Comparison of ENCODE assay signal across 18 cellular contexts in the genomic region with DNA sequence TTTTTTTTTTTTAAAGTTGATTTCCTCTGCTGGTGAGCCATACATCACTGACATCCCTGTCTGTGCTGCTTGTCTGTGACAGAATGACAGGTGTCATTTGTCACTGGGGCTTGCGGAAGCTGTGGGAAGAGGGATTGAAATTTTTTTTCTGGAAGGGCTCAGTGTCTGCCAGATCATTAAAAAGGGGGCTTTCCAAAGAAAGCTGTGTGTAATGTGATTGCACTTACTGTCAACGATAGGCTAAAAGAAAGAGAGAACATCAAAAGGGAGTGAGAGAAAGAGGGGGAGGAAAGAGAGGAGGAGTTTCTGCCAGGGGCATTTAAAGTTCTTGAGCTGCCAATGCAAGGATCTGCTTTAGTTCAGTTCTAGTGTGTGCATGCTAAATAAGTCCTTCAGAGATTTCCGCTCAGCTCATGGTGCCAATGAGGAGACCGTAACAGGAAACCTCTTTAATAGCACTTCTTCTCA.
A peak's percentile ranks its signal among the peaks of the same experiment; 100 is the strongest.
DNase-seq lines count a peak whose midpoint lies in the region; ATAC-seq, FAIRE-seq and TF ChIP-seq lines count a peak whose summit lies in the region.
"Had no signal": no experiment of that assay in that cellular context is flagged by ENCODE, and none has a peak within 500 bp of the region (broad histone marks: within the 10 kb centered on the region; RNA-seq: fewer than 3 reads in every experiment).

No MANE protein-coding gene starts in this region.

- no peaks in the 10 kb centered on the region for H3K79me2 ChIP-seq in GM12878 (ENCODE audit: control insufficient read depth, insufficient read depth, low read length)

- H3K9me3 Mint-ChIP-seq in activated T-cell treated with anti-CD3 and anti-CD28 coated beads, Interleukin-2, amount 50 U/mL, for 4 hours, result no peaks in the 10 kb centered on the region
- H3K9me3 Mint-ChIP-seq: naive thymus-derived CD8-positive, alpha-beta T cell had no signal

- POLR2A ChIA-PET in GM12878 (lab: Charles Lee), result no interaction called here

- RAD21 ChIA-PET in GM12878 (lab: Charles Lee; ENCODE audit: unreplicated experiment), result interaction anchor here (0.6 kb wide), 1 partner anchor 834 kb away, joined by 3 read pairs; no protein-coding TSS in a partner anchor

- H2AFZ ChIP-seq in GM12878 (ENCODE audit: control insufficient read depth, low read depth, low read length), result no peak overlapping the region

- 54% methylated on average over 4 of the region's 4 CpGs for WGBS in GM12878 (ENCODE audit: insufficient coverage, insufficient replicate concordance, low lambda C conversion rate, missing lambda C conversion rate)

- no TSS peak for BruUV-seq in GM12878 (replicated peaks; lab: Mats Ljungman, UMichigan)

- FAIRE-seq in GM12878 (lab: Jason Lieb, UNC) (no peak), urothelium cell line (lab: Jason Lieb, UNC) (no peak)
- FAIRE-seq: astrocyte had no signal

- no peak for TF ChIP-seq EP300 in GM12878 (IDR thresholded peaks at IDR 0.05; ENCODE audit: borderline replicate concordance in 1 of 2, control insufficient read depth in 1 of 2, low read depth in 2 of 2, low read length in 2 of 2)

- H3K27me3 Mint-ChIP-seq in activated T-cell treated with anti-CD3 and anti-CD28 coated beads, Interleukin-2, amount 50 U/mL, for 4 hours (ENCODE audit: low read depth), result peaks cover 5% of the 10 kb centered on the region

- peaks cover 5% of the 10 kb centered on the region for H3K36me3 Mint-ChIP-seq in activated T-cell treated with anti-CD3 and anti-CD28 coated beads, Interleukin-2, amount 50 U/mL, for 4 hours (ENCODE audit: insufficient read depth)
- H3K36me3 Mint-ChIP-seq: activated CD8-positive, alpha-beta memory T cell treated with anti-CD3 and anti-CD28 coated beads, Interleukin-2, amount 10 ng/mL, durations not matched to agents 7 days and 5 days; naive thymus-derived CD8-positive, alpha-beta T cell had no signal

- H3K36me3 ChIP-seq in GM12878 (ENCODE audit: control insufficient read depth in 2 of 2, insufficient read depth in 2 of 2, low read length in 1 of 2) (no peaks in the 10 kb centered on the region), SJCRH30 (no peaks in the 10 kb centered on the region)
- H3K36me3 ChIP-seq: right atrium auricular region had no signal

- H3K27me3 ChIP-seq in GM12878 (replicated peaks in 1 of 2; ENCODE audit: control insufficient read depth in 2 of 2, insufficient read depth in 2 of 2, low read length in 1 of 2) (no peaks in the 10 kb centered on the region), SJCRH30 (0 out of 2 replicates have a peak, but pooled peaks cover 7% of the 10 kb centered on the region)
- H3K27me3 ChIP-seq: right atrium auricular region had no signal

- H3K4me3 ChIP-seq in GM12878 (no peak overlapping the region), SJCRH30 (no peak overlapping the region)
- H3K4me3 ChIP-seq: right atrium auricular region had no signal

- intact Hi-C loops in GM12878 (cut with micrococcal nuclease; ENCODE audit: unreplicated experiment), result loop anchor here (5.0 kb wide), 1 partner anchor 177 kb away; the partner anchor contains the start of gene TSHZ2
- intact Hi-C loops in sciatic nerve (cut with DNase I), result no loop called here

- H3K27ac ChIP-seq in GM12878 (ENCODE audit: control insufficient read depth, insufficient read depth) (no peak overlapping the region), SJCRH30 (no peak overlapping the region)
- H3K27ac ChIP-seq: HL-60, right atrium auricular region had no signal

- SMC1A ChIA-PET in GM12878 (lab: Charles Lee; ENCODE audit: uncharacterized antibody, unreplicated experiment), result interaction anchor here (0.9 to 1.1 kb wide), 2 partner anchors 190 to 791 kb away, joined by 3 to 4 read pairs; no protein-coding TSS in a partner anchor

- H3K4me1 Mint-ChIP-seq in activated T-cell treated with anti-CD3 and anti-CD28 coated beads, Interleukin-2, amount 50 U/mL, for 4 hours (ENCODE audit: low read depth), result peaks cover 54% of the 10 kb centered on the region

- H3K4me3 Mint-ChIP-seq in activated T-cell treated with anti-CD3 and anti-CD28 coated beads, Interleukin-2, amount 50 U/mL, for 4 hours, result peak overlapping the region; percentile 24
- H3K4me3 Mint-ChIP-seq: activated CD8-positive, alpha-beta memory T cell treated with anti-CD3 and anti-CD28 coated beads, Interleukin-2, amount 10 ng/mL, durations not matched to agents 7 days and 5 days had no signal

- no peak overlapping the region for H3K9ac ChIP-seq in GM12878 (ENCODE audit: control insufficient read depth, insufficient read depth, low read length)

- TF ChIP-seq POLR2A in GM12878 (IDR thresholded peaks at IDR 0.05; ENCODE audit: low read depth, low read length), result no peak

- CTCF ChIA-PET in GM12878 (lab: Yijun Ruan, JAX), result interaction anchor here (0.7 to 1.0 kb wide), 2 partner anchors 358 to 716 kb away, joined by 3 read pairs; no protein-coding TSS in a partner anchor

- H3K9me3 ChIP-seq in GM12878 (replicated peaks; ENCODE audit: control insufficient read depth, insufficient read depth, low read length) (no peaks in the 10 kb centered on the region), SJCRH30 (replicated peaks) (no peaks in the 10 kb centered on the region)
- H3K9me3 ChIP-seq: right atrium auricular region had no signal

- DNase-seq in activated T-cell treated with anti-CD3 and anti-CD28 coated beads, Interleukin-2, amount 50 U/mL, for 4 hours, result no peak
- no peak for DNase-seq in activated T-cell treated with anti-CD3 and anti-CD28 coated beads, Interleukin-2, amount 50 U/mL, for 48 hours
- peak; percentile 15 for DNase-seq in NCI-H2107 (lab: John Stamatoyannopoulos, UW)
- DNase-seq in GM12878 (ENCODE audit: low read depth, low spot score), result no peak
- DNase-seq in sciatic nerve (ENCODE audit: low spot score), result no peak
- DNase-seq in urothelium cell line (ENCODE audit: low spot score), result no peak
- DNase-seq in SJCRH30, result no peak
- DNase-seq in GF-D8 (lab: John Stamatoyannopoulos, UW), result no peak
- DNase-seq: ACHN; activated CD8-positive, alpha-beta memory T cell treated with anti-CD3 and anti-CD28 coated beads, Interleukin-2, amount 10 ng/mL, durations not matched to agents 7 days and 5 days; GDM1; Karpas-422; naive thymus-derived CD8-positive, alpha-beta T cell; NCI-H1930; stimulated activated CD4-positive, alpha-beta T cell treated with anti-CD3 and anti-CD28 coated beads, Interleukin-4, amount 100 ng/mL, for 4 hours had no signal

- no peak overlapping the region for H3K4me2 ChIP-seq in GM12878 (ENCODE audit: control insufficient read depth, insufficient read depth)

- in situ Hi-C loops in GM12878 (cut with MboI), result no loop called here

- no peaks in the 10 kb centered on the region; the same call in 1 of the 2 replicates for H3K4me1 ChIP-seq in GM12878 (ENCODE audit: control insufficient read depth, insufficient read depth, low read length)
- H3K4me1 ChIP-seq in SJCRH30, result no peaks in the 10 kb centered on the region
- H3K4me1 ChIP-seq: right atrium auricular region had no signal

- no peak for TF ChIP-seq RAD21 in GM12878 (IDR thresholded peaks at IDR 0.05; ENCODE audit: insufficient read depth, low read depth, low read length)

- no peak for TF ChIP-seq CTCF in GM12878 (IDR thresholded peaks at IDR 0.05 in 2 of 3, conservative IDR thresholded peaks at IDR 0.05 in 1 of 3; ENCODE audit: control insufficient read depth in 2 of 3, extremely low read depth in 1 of 3, insufficient read depth in 1 of 3, low read depth in 3 of 3, low read length in 3 of 3)

- no peaks in the 10 kb centered on the region for H4K20me1 ChIP-seq in GM12878 (ENCODE audit: control insufficient read depth, insufficient read depth)

- ATAC-seq in activated T-cell treated with anti-CD3 and anti-CD28 coated beads, Interleukin-2, amount 50 U/mL, for 4 hours, result no peak
- ATAC-seq in GM12878 (no peak; the same call in 2 of the 3 replicates), sciatic nerve (peak; percentile 38)
- ATAC-seq: activated CD8-positive, alpha-beta memory T cell treated with anti-CD3 and anti-CD28 coated beads, Interleukin-2, amount 10 ng/mL, durations not matched to agents 7 days and 5 days had no signal

TF ChIP-seq in GM12878, 131 proteins besides CTCF, POLR2A, EP300 and RAD21 (continues in another document):
- TF ChIP-seq, protein P1, sequence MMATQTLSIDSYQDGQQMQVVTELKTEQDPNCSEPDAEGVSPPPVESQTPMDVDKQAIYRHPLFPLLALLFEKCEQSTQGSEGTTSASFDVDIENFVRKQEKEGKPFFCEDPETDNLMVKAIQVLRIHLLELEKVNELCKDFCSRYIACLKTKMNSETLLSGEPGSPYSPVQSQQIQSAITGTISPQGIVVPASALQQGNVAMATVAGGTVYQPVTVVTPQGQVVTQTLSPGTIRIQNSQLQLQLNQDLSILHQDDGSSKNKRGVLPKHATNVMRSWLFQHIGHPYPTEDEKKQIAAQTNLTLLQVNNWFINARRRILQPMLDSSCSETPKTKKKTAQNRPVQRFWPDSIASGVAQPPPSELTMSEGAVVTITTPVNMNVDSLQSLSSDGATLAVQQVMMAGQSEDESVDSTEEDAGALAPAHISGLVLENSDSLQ (IDR thresholded peaks at IDR 0.05), result peak; percentile 28; the same call in 1 of the 2 replicates
- TF ChIP-seq, protein P2, sequence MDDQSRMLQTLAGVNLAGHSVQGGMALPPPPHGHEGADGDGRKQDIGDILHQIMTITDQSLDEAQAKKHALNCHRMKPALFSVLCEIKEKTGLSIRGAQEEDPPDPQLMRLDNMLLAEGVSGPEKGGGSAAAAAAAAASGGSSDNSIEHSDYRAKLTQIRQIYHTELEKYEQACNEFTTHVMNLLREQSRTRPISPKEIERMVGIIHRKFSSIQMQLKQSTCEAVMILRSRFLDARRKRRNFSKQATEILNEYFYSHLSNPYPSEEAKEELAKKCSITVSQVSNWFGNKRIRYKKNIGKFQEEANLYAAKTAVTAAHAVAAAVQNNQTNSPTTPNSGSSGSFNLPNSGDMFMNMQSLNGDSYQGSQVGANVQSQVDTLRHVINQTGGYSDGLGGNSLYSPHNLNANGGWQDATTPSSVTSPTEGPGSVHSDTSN (IDR thresholded peaks at IDR 0.05; ENCODE audit: insufficient replicate concordance, low read depth, low read length), result peak; percentile 59
